In genomic region chr3:101043687-101044078, GRCh38 we compare ENCODE assay signal across 28 cellular contexts. TPM values are rescaled to one million over a fixed set of nuclear protein-coding genes. Genes with fewer than 3 reads are reported as not detected.
"Had no signal": no experiment of that assay in that cellular context is flagged by ENCODE, and none has a peak within 500 bp of the region (broad histone marks: within the 10 kb centered on the region; RNA-seq: fewer than 3 reads in every experiment).

No MANE protein-coding gene starts in this region.

- H3K27ac ChIP-seq: esophagus squamous epithelium, heart right ventricle, left ventricle myocardium inferior, lower lobe of right lung, neutrophil, parathyroid adenoma, right atrium auricular region, spleen, thoracic aorta, transverse colon, upper lobe of right lung, uterus had no signal

- DNase-seq: dermis blood vessel endothelial cell; effector memory CD4-positive, alpha-beta T cell; erythroblast; esophagus squamous epithelium; foreskin melanocyte; glutamatergic neuron; heart right ventricle; hippocampal formation; islet precursor cell; kidney glomerular epithelial cell; left colon; left ventricle myocardium inferior; lower lobe of right lung; spleen; stimulated activated naive B cell treated with anti-CD40 and anti-IgM and Interleukin-4, amounts not matched to agents 10 μg/mL and 1 μg/mL and 100 μg/mL, for 72 hours; transverse colon; upper lobe of right lung; uterus had no signal

- H3K27me3 ChIP-seq: esophagus squamous epithelium, heart right ventricle, neutrophil, right atrium auricular region, spleen, transverse colon, upper lobe of right lung, uterus had no signal

- H3K4me3 Mint-ChIP-seq: natural killer cell treated with Interleukin-12 subunit alpha and Interleukin-12 subunit beta and Interleukin-15 and Interleukin-18, amount 100 ng/mL, for 72 hours; neural crest cell; stimulated activated naive B cell treated with anti-CD40 and anti-IgM and Interleukin-4, amounts not matched to agents 10 μg/mL and 1 μg/mL and 100 μg/mL, for 72 hours; stimulated activated naive CD8-positive, alpha-beta T cell treated with anti-CD3 and anti-CD28 coated beads, Interleukin-15, Interleukin-2, amounts not matched to agents 100 ng/mL and 50 ng/mL, for 24 hours had no signal

- H2AFZ ChIP-seq: parathyroid adenoma had no signal

- H3K36me3 Mint-ChIP-seq: natural killer cell treated with Interleukin-12 subunit alpha and Interleukin-12 subunit beta and Interleukin-15 and Interleukin-18, amount 100 ng/mL, for 72 hours; stimulated activated naive B cell treated with anti-CD40 and anti-IgM and Interleukin-4, amounts not matched to agents 10 μg/mL and 1 μg/mL and 100 μg/mL, for 72 hours had no signal

- H3K4me3 ChIP-seq: coronary artery, esophagus squamous epithelium, heart right ventricle, left ventricle myocardium inferior, lower lobe of right lung, right atrium auricular region, spleen, thoracic aorta, transverse colon, upper lobe of right lung, uterus had no signal

- H3K36me3 ChIP-seq: esophagus squamous epithelium, heart right ventricle, left ventricle myocardium inferior, lower lobe of right lung, neutrophil, right atrium auricular region, spleen, thoracic aorta, transverse colon, upper lobe of right lung, uterus had no signal

- H3K27me3 Mint-ChIP-seq: progenitor cell of endocrine pancreas; stimulated activated naive B cell treated with anti-CD40 and anti-IgM and Interleukin-4, amounts not matched to agents 10 μg/mL and 1 μg/mL and 100 μg/mL, for 72 hours had no signal

- H3K4me1 ChIP-seq: lower lobe of right lung, parathyroid adenoma, spleen, transverse colon, upper lobe of right lung, uterus had no signal

- FAIRE-seq: endometrium had no signal

- H3K9me3 ChIP-seq: esophagus squamous epithelium, left ventricle myocardium inferior, lower lobe of right lung, neutrophil, right atrium auricular region, thoracic aorta, transverse colon, upper lobe of right lung, uterus had no signal

- H3K79me2 ChIP-seq: parathyroid adenoma had no signal

- H3K27ac Mint-ChIP-seq: natural killer cell treated with Interleukin-12 subunit alpha and Interleukin-12 subunit beta and Interleukin-15 and Interleukin-18, amount 100 ng/mL, for 72 hours; progenitor cell of endocrine pancreas; stimulated activated naive B cell treated with anti-CD40 and anti-IgM and Interleukin-4, amounts not matched to agents 10 μg/mL and 1 μg/mL and 100 μg/mL, for 72 hours; stimulated activated naive CD8-positive, alpha-beta T cell treated with anti-CD3 and anti-CD28 coated beads, Interleukin-15, Interleukin-2, amounts not matched to agents 100 ng/mL and 50 ng/mL, for 24 hours had no signal

- H3K9ac ChIP-seq: parathyroid adenoma had no signal

- H3K4me1 Mint-ChIP-seq: neural crest cell; stimulated activated naive B cell treated with anti-CD40 and anti-IgM and Interleukin-4, amounts not matched to agents 10 μg/mL and 1 μg/mL and 100 μg/mL, for 72 hours had no signal

RNA-seq across cellular contexts. Expression of gene ABI3BP, which starts 50.5 kb away (rescaled TPM):
- total RNA-seq: natural killer cell treated with Interleukin-12 subunit alpha and Interleukin-12 subunit beta and Interleukin-15 and Interleukin-18, amount 100 ng/mL, for 72 hours; neural crest cell; progenitor cell of endocrine pancreas had no signal
